2 cellular contexts compared by ENCODE assay signal in genomic region chr17:12489307-12489706, GRCh38.
TF ChIP-seq lines count a peak whose summit lies in the region.

No MANE protein-coding gene starts in this region.

TF ChIP-seq in A549, 52 proteins besides CTCF, POLR2A, EP300 and RAD21:
- TF ChIP-seq, protein P1, sequence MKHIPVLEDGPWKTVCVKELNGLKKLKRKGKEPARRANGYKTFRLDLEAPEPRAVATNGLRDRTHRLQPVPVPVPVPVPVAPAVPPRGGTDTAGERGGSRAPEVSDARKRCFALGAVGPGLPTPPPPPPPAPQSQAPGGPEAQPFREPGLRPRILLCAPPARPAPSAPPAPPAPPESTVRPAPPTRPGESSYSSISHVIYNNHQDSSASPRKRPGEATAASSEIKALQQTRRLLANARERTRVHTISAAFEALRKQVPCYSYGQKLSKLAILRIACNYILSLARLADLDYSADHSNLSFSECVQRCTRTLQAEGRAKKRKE (CRISPR knock-in tag; IDR thresholded peaks at IDR 0.05; ENCODE audit: low read depth): no peak
- TF ChIP-seq CHD4 (IDR thresholded peaks at IDR 0.05; ENCODE audit: borderline replicate concordance) (no peak), BCL3 (IDR thresholded peaks at IDR 0.05) (no peak), BHLHE40 (IDR thresholded peaks at IDR 0.05; ENCODE audit: low read depth, low read length) (no peak)

TF ChIP-seq in GM23338, 12 proteins besides CTCF, POLR2A, EP300 and RAD21:
- TF ChIP-seq, protein P2, sequence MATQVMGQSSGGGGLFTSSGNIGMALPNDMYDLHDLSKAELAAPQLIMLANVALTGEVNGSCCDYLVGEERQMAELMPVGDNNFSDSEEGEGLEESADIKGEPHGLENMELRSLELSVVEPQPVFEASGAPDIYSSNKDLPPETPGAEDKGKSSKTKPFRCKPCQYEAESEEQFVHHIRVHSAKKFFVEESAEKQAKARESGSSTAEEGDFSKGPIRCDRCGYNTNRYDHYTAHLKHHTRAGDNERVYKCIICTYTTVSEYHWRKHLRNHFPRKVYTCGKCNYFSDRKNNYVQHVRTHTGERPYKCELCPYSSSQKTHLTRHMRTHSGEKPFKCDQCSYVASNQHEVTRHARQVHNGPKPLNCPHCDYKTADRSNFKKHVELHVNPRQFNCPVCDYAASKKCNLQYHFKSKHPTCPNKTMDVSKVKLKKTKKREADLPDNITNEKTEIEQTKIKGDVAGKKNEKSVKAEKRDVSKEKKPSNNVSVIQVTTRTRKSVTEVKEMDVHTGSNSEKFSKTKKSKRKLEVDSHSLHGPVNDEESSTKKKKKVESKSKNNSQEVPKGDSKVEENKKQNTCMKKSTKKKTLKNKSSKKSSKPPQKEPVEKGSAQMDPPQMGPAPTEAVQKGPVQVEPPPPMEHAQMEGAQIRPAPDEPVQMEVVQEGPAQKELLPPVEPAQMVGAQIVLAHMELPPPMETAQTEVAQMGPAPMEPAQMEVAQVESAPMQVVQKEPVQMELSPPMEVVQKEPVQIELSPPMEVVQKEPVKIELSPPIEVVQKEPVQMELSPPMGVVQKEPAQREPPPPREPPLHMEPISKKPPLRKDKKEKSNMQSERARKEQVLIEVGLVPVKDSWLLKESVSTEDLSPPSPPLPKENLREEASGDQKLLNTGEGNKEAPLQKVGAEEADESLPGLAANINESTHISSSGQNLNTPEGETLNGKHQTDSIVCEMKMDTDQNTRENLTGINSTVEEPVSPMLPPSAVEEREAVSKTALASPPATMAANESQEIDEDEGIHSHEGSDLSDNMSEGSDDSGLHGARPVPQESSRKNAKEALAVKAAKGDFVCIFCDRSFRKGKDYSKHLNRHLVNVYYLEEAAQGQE (IDR thresholded peaks at IDR 0.05; ENCODE audit: unreplicated experiment): no peak
- TF ChIP-seq STAT1 (IDR thresholded peaks at IDR 0.05; ENCODE audit: unreplicated experiment): no peak
- TF ChIP-seq ZNF114 (CRISPR knock-in tag; IDR thresholded peaks at IDR 0.05): no peak
